1 cellular context compared by ENCODE assay signal in the genomic region with DNA sequence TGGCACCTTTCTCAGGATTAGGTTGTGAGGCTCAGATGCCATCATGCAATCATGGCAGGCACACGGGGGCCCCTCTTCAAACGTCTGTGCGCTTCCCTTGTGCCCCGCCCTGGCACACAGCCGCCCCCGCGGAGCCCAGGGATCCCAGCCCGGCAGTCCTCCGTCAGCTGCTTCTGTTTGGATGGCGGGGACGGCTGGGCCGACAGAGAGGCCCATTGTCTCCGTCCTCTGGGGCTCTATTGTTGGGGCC.
TF ChIP-seq lines count a peak whose summit lies in the region.

No MANE protein-coding gene starts in this region.

TF ChIP-seq in HepG2, 621 proteins besides CTCF, POLR2A, EP300 and RAD21 (continued from another document and continues in another):
- TF ChIP-seq, protein P1, sequence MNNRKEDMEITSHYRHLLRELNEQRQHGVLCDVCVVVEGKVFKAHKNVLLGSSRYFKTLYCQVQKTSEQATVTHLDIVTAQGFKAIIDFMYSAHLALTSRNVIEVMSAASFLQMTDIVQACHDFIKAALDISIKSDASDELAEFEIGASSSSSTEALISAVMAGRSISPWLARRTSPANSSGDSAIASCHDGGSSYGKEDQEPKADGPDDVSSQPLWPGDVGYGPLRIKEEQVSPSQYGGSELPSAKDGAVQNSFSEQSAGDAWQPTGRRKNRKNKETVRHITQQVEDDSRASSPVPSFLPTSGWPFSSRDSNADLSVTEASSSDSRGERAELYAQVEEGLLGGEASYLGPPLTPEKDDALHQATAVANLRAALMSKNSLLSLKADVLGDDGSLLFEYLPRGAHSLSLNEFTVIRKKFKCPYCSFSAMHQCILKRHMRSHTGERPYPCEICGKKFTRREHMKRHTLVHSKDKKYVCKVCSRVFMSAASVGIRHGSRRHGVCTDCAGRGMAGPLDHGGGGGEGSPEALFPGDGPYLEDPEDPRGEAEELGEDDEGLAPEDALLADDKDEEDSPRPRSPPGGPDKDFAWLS (CRISPR knock-in tag; IDR thresholded peaks at IDR 0.05; ENCODE audit: borderline replicate concordance) = no peak
- TF ChIP-seq TSC22D2 (CRISPR knock-in tag; IDR thresholded peaks at IDR 0.05; ENCODE audit: borderline replicate concordance) (no peak), GATA4 (IDR thresholded peaks at IDR 0.05; ENCODE audit: borderline replicate concordance, low read depth) (no peak), ZMYM2 (CRISPR knock-in tag; IDR thresholded peaks at IDR 0.05) (no peak), ZBTB7A (CRISPR knock-in tag; IDR thresholded peaks at IDR 0.05) (no peak), HCFC1 (IDR thresholded peaks at IDR 0.05; ENCODE audit: low read depth, low read length) (no peak), ZNF326 (CRISPR knock-in tag; IDR thresholded peaks at IDR 0.05; ENCODE audit: borderline replicate concordance) (no peak), ZNF614 (CRISPR knock-in tag; IDR thresholded peaks at IDR 0.05; ENCODE audit: borderline replicate concordance) (no peak), ZNF317 (CRISPR knock-in tag; IDR thresholded peaks at IDR 0.05) (0 out of 2 replicates have a peak, but pooled peaks have one; percentile 11), ZNF263 (CRISPR knock-in tag; IDR thresholded peaks at IDR 0.05) (peak; percentile 30; the same call in 1 of the 2 replicates), KLF15 (CRISPR knock-in tag; IDR thresholded peaks at IDR 0.05; ENCODE audit: borderline replicate concordance) (no peak), ZNF232 (CRISPR knock-in tag; IDR thresholded peaks at IDR 0.05; ENCODE audit: borderline replicate concordance) (no peak; the same call in 1 of the 2 replicates), TEAD3 (CRISPR knock-in tag; optimal IDR thresholded peaks at IDR 0.05; ENCODE audit: borderline replicate concordance) (no peak), RBFOX2 (IDR thresholded peaks at IDR 0.05; ENCODE audit: low read depth, low read length) (no peak), HDAC1 (CRISPR knock-in tag; IDR thresholded peaks at IDR 0.05) (no peak), TMF1 (CRISPR knock-in tag; IDR thresholded peaks at IDR 0.05; ENCODE audit: low read depth) (no peak), ZNF720 (CRISPR knock-in tag; IDR thresholded peaks at IDR 0.05) (no peak), MIER3 (CRISPR knock-in tag; IDR thresholded peaks at IDR 0.05; ENCODE audit: borderline replicate concordance) (no peak), POLR2G (IDR thresholded peaks at IDR 0.05; ENCODE audit: low read depth, low read length) (peak; percentile 55; the same call in 1 of the 2 replicates), ZNF570 (CRISPR knock-in tag; IDR thresholded peaks at IDR 0.05; ENCODE audit: borderline replicate concordance) (no peak), ZNF335 (CRISPR knock-in tag; IDR thresholded peaks at IDR 0.05) (no peak), MAF1 (CRISPR knock-in tag; IDR thresholded peaks at IDR 0.05; ENCODE audit: borderline replicate concordance) (no peak), KLF12 (CRISPR knock-in tag; IDR thresholded peaks at IDR 0.05; ENCODE audit: borderline replicate concordance) (no peak), NR3C1 (CRISPR knock-in tag; IDR thresholded peaks at IDR 0.05) (no peak)
- TF ChIP-seq, protein P2, sequence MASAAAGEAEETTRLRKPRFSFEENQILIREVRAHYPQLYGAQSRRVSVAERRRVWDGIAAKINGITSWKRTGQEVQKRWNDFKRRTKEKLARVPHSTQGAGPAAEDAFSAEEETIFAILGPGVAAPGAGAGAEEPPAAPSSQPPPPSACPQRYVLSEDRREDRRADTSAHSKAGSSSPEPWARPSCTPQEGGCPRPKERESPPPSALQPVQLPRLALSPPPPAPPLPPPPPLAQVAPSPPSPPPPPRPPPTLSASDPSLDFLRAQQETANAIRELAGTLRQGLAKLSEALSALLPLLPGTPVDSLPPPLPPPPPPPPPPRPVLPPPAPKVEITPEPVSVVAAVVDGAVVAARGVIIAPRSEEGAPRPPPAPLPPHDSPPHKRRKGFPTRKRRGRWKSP (CRISPR knock-in tag; IDR thresholded peaks at IDR 0.05) = no peak
- TF ChIP-seq, protein P3, sequence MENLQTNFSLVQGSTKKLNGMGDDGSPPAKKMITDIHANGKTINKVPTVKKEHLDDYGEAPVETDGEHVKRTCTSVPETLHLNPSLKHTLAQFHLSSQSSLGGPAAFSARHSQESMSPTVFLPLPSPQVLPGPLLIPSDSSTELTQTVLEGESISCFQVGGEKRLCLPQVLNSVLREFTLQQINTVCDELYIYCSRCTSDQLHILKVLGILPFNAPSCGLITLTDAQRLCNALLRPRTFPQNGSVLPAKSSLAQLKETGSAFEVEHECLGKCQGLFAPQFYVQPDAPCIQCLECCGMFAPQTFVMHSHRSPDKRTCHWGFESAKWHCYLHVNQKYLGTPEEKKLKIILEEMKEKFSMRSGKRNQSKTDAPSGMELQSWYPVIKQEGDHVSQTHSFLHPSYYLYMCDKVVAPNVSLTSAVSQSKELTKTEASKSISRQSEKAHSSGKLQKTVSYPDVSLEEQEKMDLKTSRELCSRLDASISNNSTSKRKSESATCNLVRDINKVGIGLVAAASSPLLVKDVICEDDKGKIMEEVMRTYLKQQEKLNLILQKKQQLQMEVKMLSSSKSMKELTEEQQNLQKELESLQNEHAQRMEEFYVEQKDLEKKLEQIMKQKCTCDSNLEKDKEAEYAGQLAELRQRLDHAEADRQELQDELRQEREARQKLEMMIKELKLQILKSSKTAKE (CRISPR knock-in tag; IDR thresholded peaks at IDR 0.05; ENCODE audit: borderline replicate concordance) = no peak
- TF ChIP-seq, protein P4, sequence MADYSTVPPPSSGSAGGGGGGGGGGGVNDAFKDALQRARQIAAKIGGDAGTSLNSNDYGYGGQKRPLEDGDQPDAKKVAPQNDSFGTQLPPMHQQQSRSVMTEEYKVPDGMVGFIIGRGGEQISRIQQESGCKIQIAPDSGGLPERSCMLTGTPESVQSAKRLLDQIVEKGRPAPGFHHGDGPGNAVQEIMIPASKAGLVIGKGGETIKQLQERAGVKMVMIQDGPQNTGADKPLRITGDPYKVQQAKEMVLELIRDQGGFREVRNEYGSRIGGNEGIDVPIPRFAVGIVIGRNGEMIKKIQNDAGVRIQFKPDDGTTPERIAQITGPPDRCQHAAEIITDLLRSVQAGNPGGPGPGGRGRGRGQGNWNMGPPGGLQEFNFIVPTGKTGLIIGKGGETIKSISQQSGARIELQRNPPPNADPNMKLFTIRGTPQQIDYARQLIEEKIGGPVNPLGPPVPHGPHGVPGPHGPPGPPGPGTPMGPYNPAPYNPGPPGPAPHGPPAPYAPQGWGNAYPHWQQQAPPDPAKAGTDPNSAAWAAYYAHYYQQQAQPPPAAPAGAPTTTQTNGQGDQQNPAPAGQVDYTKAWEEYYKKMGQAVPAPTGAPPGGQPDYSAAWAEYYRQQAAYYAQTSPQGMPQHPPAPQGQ (CRISPR knock-in tag; IDR thresholded peaks at IDR 0.05; ENCODE audit: borderline replicate concordance) = 0 out of 2 replicates have a peak, but pooled peaks have one; percentile 34
- TF ChIP-seq, protein P5, sequence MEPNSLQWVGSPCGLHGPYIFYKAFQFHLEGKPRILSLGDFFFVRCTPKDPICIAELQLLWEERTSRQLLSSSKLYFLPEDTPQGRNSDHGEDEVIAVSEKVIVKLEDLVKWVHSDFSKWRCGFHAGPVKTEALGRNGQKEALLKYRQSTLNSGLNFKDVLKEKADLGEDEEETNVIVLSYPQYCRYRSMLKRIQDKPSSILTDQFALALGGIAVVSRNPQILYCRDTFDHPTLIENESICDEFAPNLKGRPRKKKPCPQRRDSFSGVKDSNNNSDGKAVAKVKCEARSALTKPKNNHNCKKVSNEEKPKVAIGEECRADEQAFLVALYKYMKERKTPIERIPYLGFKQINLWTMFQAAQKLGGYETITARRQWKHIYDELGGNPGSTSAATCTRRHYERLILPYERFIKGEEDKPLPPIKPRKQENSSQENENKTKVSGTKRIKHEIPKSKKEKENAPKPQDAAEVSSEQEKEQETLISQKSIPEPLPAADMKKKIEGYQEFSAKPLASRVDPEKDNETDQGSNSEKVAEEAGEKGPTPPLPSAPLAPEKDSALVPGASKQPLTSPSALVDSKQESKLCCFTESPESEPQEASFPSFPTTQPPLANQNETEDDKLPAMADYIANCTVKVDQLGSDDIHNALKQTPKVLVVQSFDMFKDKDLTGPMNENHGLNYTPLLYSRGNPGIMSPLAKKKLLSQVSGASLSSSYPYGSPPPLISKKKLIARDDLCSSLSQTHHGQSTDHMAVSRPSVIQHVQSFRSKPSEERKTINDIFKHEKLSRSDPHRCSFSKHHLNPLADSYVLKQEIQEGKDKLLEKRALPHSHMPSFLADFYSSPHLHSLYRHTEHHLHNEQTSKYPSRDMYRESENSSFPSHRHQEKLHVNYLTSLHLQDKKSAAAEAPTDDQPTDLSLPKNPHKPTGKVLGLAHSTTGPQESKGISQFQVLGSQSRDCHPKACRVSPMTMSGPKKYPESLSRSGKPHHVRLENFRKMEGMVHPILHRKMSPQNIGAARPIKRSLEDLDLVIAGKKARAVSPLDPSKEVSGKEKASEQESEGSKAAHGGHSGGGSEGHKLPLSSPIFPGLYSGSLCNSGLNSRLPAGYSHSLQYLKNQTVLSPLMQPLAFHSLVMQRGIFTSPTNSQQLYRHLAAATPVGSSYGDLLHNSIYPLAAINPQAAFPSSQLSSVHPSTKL (CRISPR knock-in tag; IDR thresholded peaks at IDR 0.05) = no peak
- TF ChIP-seq, protein P6, sequence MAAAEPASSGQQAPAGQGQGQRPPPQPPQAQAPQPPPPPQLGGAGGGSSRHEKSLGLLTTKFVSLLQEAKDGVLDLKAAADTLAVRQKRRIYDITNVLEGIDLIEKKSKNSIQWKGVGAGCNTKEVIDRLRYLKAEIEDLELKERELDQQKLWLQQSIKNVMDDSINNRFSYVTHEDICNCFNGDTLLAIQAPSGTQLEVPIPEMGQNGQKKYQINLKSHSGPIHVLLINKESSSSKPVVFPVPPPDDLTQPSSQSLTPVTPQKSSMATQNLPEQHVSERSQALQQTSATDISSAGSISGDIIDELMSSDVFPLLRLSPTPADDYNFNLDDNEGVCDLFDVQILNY (CRISPR knock-in tag; conservative IDR thresholded peaks at IDR 0.05) = no peak
- TF ChIP-seq, protein P7, sequence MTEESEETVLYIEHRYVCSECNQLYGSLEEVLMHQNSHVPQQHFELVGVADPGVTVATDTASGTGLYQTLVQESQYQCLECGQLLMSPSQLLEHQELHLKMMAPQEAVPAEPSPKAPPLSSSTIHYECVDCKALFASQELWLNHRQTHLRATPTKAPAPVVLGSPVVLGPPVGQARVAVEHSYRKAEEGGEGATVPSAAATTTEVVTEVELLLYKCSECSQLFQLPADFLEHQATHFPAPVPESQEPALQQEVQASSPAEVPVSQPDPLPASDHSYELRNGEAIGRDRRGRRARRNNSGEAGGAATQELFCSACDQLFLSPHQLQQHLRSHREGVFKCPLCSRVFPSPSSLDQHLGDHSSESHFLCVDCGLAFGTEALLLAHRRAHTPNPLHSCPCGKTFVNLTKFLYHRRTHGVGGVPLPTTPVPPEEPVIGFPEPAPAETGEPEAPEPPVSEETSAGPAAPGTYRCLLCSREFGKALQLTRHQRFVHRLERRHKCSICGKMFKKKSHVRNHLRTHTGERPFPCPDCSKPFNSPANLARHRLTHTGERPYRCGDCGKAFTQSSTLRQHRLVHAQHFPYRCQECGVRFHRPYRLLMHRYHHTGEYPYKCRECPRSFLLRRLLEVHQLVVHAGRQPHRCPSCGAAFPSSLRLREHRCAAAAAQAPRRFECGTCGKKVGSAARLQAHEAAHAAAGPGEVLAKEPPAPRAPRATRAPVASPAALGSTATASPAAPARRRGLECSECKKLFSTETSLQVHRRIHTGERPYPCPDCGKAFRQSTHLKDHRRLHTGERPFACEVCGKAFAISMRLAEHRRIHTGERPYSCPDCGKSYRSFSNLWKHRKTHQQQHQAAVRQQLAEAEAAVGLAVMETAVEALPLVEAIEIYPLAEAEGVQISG (CRISPR knock-in tag; IDR thresholded peaks at IDR 0.05) = no peak
- TF ChIP-seq, protein P8, sequence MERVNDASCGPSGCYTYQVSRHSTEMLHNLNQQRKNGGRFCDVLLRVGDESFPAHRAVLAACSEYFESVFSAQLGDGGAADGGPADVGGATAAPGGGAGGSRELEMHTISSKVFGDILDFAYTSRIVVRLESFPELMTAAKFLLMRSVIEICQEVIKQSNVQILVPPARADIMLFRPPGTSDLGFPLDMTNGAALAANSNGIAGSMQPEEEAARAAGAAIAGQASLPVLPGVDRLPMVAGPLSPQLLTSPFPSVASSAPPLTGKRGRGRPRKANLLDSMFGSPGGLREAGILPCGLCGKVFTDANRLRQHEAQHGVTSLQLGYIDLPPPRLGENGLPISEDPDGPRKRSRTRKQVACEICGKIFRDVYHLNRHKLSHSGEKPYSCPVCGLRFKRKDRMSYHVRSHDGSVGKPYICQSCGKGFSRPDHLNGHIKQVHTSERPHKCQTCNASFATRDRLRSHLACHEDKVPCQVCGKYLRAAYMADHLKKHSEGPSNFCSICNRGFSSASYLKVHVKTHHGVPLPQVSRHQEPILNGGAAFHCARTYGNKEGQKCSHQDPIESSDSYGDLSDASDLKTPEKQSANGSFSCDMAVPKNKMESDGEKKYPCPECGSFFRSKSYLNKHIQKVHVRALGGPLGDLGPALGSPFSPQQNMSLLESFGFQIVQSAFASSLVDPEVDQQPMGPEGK (CRISPR knock-in tag; IDR thresholded peaks at IDR 0.05) = peak; percentile 79
- TF ChIP-seq, protein P9, sequence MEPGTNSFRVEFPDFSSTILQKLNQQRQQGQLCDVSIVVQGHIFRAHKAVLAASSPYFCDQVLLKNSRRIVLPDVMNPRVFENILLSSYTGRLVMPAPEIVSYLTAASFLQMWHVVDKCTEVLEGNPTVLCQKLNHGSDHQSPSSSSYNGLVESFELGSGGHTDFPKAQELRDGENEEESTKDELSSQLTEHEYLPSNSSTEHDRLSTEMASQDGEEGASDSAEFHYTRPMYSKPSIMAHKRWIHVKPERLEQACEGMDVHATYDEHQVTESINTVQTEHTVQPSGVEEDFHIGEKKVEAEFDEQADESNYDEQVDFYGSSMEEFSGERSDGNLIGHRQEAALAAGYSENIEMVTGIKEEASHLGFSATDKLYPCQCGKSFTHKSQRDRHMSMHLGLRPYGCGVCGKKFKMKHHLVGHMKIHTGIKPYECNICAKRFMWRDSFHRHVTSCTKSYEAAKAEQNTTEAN (CRISPR knock-in tag; conservative IDR thresholded peaks at IDR 0.05) = no peak; the same call in 1 of the 2 replicates
- TF ChIP-seq, protein P10, sequence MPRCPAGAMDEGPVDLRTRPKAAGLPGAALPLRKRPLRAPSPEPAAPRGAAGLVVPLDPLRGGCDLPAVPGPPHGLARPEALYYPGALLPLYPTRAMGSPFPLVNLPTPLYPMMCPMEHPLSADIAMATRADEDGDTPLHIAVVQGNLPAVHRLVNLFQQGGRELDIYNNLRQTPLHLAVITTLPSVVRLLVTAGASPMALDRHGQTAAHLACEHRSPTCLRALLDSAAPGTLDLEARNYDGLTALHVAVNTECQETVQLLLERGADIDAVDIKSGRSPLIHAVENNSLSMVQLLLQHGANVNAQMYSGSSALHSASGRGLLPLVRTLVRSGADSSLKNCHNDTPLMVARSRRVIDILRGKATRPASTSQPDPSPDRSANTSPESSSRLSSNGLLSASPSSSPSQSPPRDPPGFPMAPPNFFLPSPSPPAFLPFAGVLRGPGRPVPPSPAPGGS (CRISPR knock-in tag; IDR thresholded peaks at IDR 0.05) = no peak
